ENCODE assay signal across 1 cellular context in the genomic region with DNA sequence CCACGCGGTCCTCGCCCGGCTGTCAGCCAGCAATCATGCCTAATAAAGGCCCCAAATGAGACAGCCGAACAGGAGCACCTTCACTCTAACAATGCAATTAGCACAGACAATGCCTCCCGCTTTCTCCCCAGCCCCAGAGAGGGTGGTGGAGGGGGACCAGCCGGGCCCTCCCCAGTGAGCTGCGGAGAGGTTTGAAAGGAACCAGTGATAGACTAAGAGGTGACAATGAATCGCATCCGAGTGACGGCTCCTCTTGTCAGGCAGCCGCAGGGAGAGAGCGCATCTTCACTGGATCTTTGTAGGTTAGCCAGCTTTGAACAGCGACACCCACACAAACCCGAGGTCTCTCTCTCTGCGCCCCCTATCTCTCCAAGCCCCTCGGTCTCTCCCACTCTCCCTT.
TF ChIP-seq lines count a peak whose summit lies in the region.

No MANE protein-coding gene starts in this region.

TF ChIP-seq in SK-N-SH, 30 proteins besides CTCF, POLR2A, EP300 and RAD21 (continued from another document):
- TF ChIP-seq, protein P1, sequence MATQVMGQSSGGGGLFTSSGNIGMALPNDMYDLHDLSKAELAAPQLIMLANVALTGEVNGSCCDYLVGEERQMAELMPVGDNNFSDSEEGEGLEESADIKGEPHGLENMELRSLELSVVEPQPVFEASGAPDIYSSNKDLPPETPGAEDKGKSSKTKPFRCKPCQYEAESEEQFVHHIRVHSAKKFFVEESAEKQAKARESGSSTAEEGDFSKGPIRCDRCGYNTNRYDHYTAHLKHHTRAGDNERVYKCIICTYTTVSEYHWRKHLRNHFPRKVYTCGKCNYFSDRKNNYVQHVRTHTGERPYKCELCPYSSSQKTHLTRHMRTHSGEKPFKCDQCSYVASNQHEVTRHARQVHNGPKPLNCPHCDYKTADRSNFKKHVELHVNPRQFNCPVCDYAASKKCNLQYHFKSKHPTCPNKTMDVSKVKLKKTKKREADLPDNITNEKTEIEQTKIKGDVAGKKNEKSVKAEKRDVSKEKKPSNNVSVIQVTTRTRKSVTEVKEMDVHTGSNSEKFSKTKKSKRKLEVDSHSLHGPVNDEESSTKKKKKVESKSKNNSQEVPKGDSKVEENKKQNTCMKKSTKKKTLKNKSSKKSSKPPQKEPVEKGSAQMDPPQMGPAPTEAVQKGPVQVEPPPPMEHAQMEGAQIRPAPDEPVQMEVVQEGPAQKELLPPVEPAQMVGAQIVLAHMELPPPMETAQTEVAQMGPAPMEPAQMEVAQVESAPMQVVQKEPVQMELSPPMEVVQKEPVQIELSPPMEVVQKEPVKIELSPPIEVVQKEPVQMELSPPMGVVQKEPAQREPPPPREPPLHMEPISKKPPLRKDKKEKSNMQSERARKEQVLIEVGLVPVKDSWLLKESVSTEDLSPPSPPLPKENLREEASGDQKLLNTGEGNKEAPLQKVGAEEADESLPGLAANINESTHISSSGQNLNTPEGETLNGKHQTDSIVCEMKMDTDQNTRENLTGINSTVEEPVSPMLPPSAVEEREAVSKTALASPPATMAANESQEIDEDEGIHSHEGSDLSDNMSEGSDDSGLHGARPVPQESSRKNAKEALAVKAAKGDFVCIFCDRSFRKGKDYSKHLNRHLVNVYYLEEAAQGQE (IDR thresholded peaks at IDR 0.05; ENCODE audit: low read depth, low read length): no peak
- no peak for TF ChIP-seq SIN3A (IDR thresholded peaks at IDR 0.05; ENCODE audit: borderline replicate concordance, low read depth, low read length)
- no peak for TF ChIP-seq RXRA (IDR thresholded peaks at IDR 0.05; ENCODE audit: borderline replicate concordance, low read depth)
- no peak for TF ChIP-seq ELF1 (IDR thresholded peaks at IDR 0.05)
- no peak for TF ChIP-seq CHD2 (IDR thresholded peaks at IDR 0.05; ENCODE audit: low read length, partially characterized antibody)
- no peak for TF ChIP-seq MEF2A (IDR thresholded peaks at IDR 0.05; ENCODE audit: borderline replicate concordance, low read depth)
- no peak for TF ChIP-seq YY1 (IDR thresholded peaks at IDR 0.05; ENCODE audit: low read depth)
- no peak for TF ChIP-seq MXI1 (IDR thresholded peaks at IDR 0.05; ENCODE audit: low read depth, low read length)
